6 cellular contexts compared by ENCODE assay signal in genomic region chr18:50400450-50400849, GRCh38. TPM values are rescaled to one million over a fixed set of nuclear protein-coding genes. Genes with fewer than 3 reads are reported as not detected.
DNase-seq lines count a peak whose midpoint lies in the region; ATAC-seq and TF ChIP-seq lines count a peak whose summit lies in the region.
"Not testable (repeated sequence)": the region's sequence is repeated elsewhere in the genome, so short reads cannot be mapped to it uniquely, and the experiment has no call there.

No MANE protein-coding gene starts in this region.

- H3K9me2 ChIP-seq in GM23338 (ENCODE audit: insufficient read depth); hepatocyte (replicated peaks; ENCODE audit: insufficient read depth): not testable (repeated sequence)

- H4K8ac ChIP-seq in mesendoderm (ENCODE audit: low read depth, low read length): not testable (repeated sequence)

- not testable (repeated sequence) for H3K4ac ChIP-seq in mesendoderm (ENCODE audit: low read depth, low read length)

- peak overlapping the region; percentile 45 for H3K56ac ChIP-seq in mesendoderm (ENCODE audit: low read length)

- H3K27ac ChIP-seq in GM23338 (ENCODE audit: low read depth); HUES64 (ENCODE audit: low read depth, low read length); mesendoderm (ENCODE audit: low read depth, low read length): not testable (repeated sequence)
- H3K27ac ChIP-seq in adrenal gland: peak overlapping the region in 3 of 5 donors; percentile 18 to 81 (median 58)
- H3K27ac ChIP-seq in hepatocyte: peak overlapping the region; percentile 76

- not testable (repeated sequence) for H3F3A ChIP-seq in GM23338 (replicated peaks; ENCODE audit: low read depth)

- ATAC-seq in GM23338: peak; percentile 12

- intact Hi-C loops in adrenal gland (cut with DNase I): not testable (repeated sequence)

- not testable (repeated sequence) for H3K23ac ChIP-seq in mesendoderm (ENCODE audit: low read length)

- H3K4me1 ChIP-seq in GM23338 (ENCODE audit: insufficient read depth): peaks cover 48% of the 10 kb centered on the region
- H3K4me1 ChIP-seq in HUES64 (ENCODE audit: insufficient read depth, low read length): peaks cover 56% of the 10 kb centered on the region
- peaks cover 12 to 16% of the 10 kb centered on the region in 2 donors for H3K4me1 ChIP-seq in adrenal gland (replicated peaks in 1 of 2)
- H3K4me1 ChIP-seq in hepatocyte (ENCODE audit: insufficient read depth): peaks cover 33% of the 10 kb centered on the region
- H3K4me1 ChIP-seq in mesendoderm (ENCODE audit: control insufficient read depth, low read depth, low read length): peaks cover 14% of the 10 kb centered on the region

- not testable (repeated sequence) for H3K79me2 ChIP-seq in GM23338 (replicated peaks; ENCODE audit: insufficient read depth); hepatocyte; mesendoderm (ENCODE audit: control insufficient read depth, insufficient read depth, low read length)

- H3K36me3 ChIP-seq in GM23338 (ENCODE audit: insufficient read depth); HUES64 (ENCODE audit: insufficient read depth, low read length); adrenal gland (replicated peaks in 1 of 2); hepatocyte (replicated peaks; ENCODE audit: insufficient read depth, low read depth); mesendoderm (ENCODE audit: control insufficient read depth, insufficient read depth, low read length): not testable (repeated sequence)

- H3K27ac Mint-ChIP-seq in GM23338: not testable (repeated sequence)

- peak; percentile 60 for DNase-seq in GM23338 (ENCODE audit: low spot score)
- peak in 4 of 7 donors; percentile 43 to 66 (median 54) for DNase-seq in adrenal gland
- DNase-seq in hepatocyte (ENCODE audit: low spot score): peak; percentile 19
- DNase-seq in mesendoderm: peak; percentile 90

- not testable (repeated sequence) for H4K5ac ChIP-seq in mesendoderm (ENCODE audit: low read length)

- peaks cover 21% of the 10 kb centered on the region for H3K27me3 Mint-ChIP-seq in GM23338 (ENCODE audit: insufficient read depth, low read depth, poor library complexity)

- H3K4me3 ChIP-seq in GM23338 (peak overlapping the region; percentile 35; the same call in 1 of the 2 replicates), HUES64 (ENCODE audit: low read length) (peak overlapping the region; percentile 37; the same call in 1 of the 2 replicates), iPS-18c (ENCODE audit: insufficient read depth, low read depth, low read length) (peak overlapping the region; percentile 24; the same call in 1 of the 2 replicates)
- not testable (repeated sequence) for H3K4me3 ChIP-seq in adrenal gland; hepatocyte; mesendoderm (ENCODE audit: low read length)

- not testable (repeated sequence) for H3K9ac ChIP-seq in HUES64 (ENCODE audit: low read depth, low read length); mesendoderm (ENCODE audit: low read length)

- not testable (repeated sequence) for H3K79me1 ChIP-seq in mesendoderm (ENCODE audit: low read length)

- H2BK15ac ChIP-seq in mesendoderm (replicated peaks; ENCODE audit: low read depth): not testable (repeated sequence)

- not testable (repeated sequence) for H2AFZ ChIP-seq in GM23338, hepatocyte

- H2BK120ac ChIP-seq in mesendoderm (ENCODE audit: low read depth, low read length): not testable (repeated sequence)

- TF ChIP-seq CTCF in GM23338 (conservative IDR thresholded peaks at IDR 0.05; ENCODE audit: low read depth in 2 of 2); adrenal gland (IDR thresholded peaks at IDR 0.05); hepatocyte (IDR thresholded peaks at IDR 0.05; ENCODE audit: poor library complexity): not testable (repeated sequence)

- H2AK5ac ChIP-seq in mesendoderm (ENCODE audit: low read length): not testable (repeated sequence)

- TF ChIP-seq POLR2A in adrenal gland (IDR thresholded peaks at IDR 0.05): not testable (repeated sequence)

- H3K36me3 Mint-ChIP-seq in GM23338 (ENCODE audit: low read depth): not testable (repeated sequence)

- H3K4me2 ChIP-seq in GM23338 (peak overlapping the region; percentile 70), hepatocyte (peak overlapping the region; percentile 63)
- not testable (repeated sequence) for H3K4me2 ChIP-seq in mesendoderm (ENCODE audit: low read length)

- peak overlapping the region; percentile 76 for H3K18ac ChIP-seq in mesendoderm (ENCODE audit: low read length)

- not testable (repeated sequence) for H4K20me1 ChIP-seq in GM23338 (replicated peaks; ENCODE audit: insufficient read depth); hepatocyte (ENCODE audit: insufficient read depth, poor library complexity, severe bottlenecking)

- not testable (repeated sequence) for H3K9me3 Mint-ChIP-seq in GM23338

- H2BK5ac ChIP-seq in mesendoderm (ENCODE audit: low read length): not testable (repeated sequence)

- H3K4me3 Mint-ChIP-seq in GM23338: peak overlapping the region; percentile 36

- WGBS in HUES64: 1% methylated on average over 5 of the region's 5 CpGs
- WGBS in adrenal gland, 4 donors: 37 to 50% (median 42%) methylated on average over 4 to 5 of the region's 5 CpGs
- WGBS in hepatocyte (ENCODE audit: low lambda C conversion rate, missing lambda C conversion rate): 28% methylated on average over 5 of the region's 5 CpGs
- WGBS in mesendoderm (ENCODE audit: extremely low coverage, insufficient coverage, low lambda C conversion rate): no CpG with 5 or more reads among the region's 5 CpGs

- peaks cover 71% of the 10 kb centered on the region for H3K4me1 Mint-ChIP-seq in GM23338

- H3K9me3 ChIP-seq in HUES64 (ENCODE audit: insufficient read depth, low read depth, low read length); adrenal gland (replicated peaks in 1 of 3); hepatocyte (ENCODE audit: low read depth); iPS-18c (ENCODE audit: control insufficient read depth, insufficient read depth, low read length): not testable (repeated sequence)

- H3K27me3 ChIP-seq in GM23338 (ENCODE audit: insufficient read depth); adrenal gland; hepatocyte; mesendoderm (ENCODE audit: insufficient read depth, low read length, poor library complexity): not testable (repeated sequence)
- H3K27me3 ChIP-seq in HUES64 (ENCODE audit: insufficient read depth, low read length): peaks cover 80% of the 10 kb centered on the region

RNA-seq across cellular contexts. Expression of gene SKA1, which starts 25.6 kb away (rescaled TPM):
- total RNA-seq in GM23338 (2014; rRNA removed; shearing (Covaris generic)): 25.1 and 25.7 TPM in 2 replicates
- polyA plus RNA-seq in GM23338 (2016; fragmentation: Nextera tagmentation; extraction: Ambion mirVana): 14.2 and 14.7 TPM in 2 replicates
- 25.0 TPM for polyA plus RNA-seq in HUES64 (2013, experiment 1 of 2)
- 25.6 TPM for polyA plus RNA-seq in HUES64 (2013, experiment 2 of 2)
- total RNA-seq in adrenal gland: 1 to 10 TPM in 3 of 8 donors, under 1 TPM in 5; 0.30 to 2.2 (median 0.71) TPM
- polyA plus RNA-seq in adrenal gland: under 1 TPM; 0.40 to 0.88 (median 0.40) TPM
- total RNA-seq in hepatocyte: 5.5 and 7.5 TPM in 2 replicates
- 1.5 and 4.0 TPM in 2 replicates for polyA plus RNA-seq in hepatocyte
- polyA plus RNA-seq in mesendoderm (2013, experiment 1 of 2): 48.5 TPM
- polyA plus RNA-seq in mesendoderm (2013, experiment 2 of 2): 46.9 TPM

Comparison
In these comparisons a context has a peak if more than half of its experiments do, and no peak if none do; other contexts are left out.
1. DNase-seq: peak in every context shown above with its lines; median percentile 90 in mesendoderm; 60 in GM23338; 54 in adrenal gland; 19 in hepatocyte.